31 cellular contexts compared by ENCODE assay signal in genomic region chr19:45396389-45397260, GRCh38. TPM values are rescaled to one million over a fixed set of nuclear protein-coding genes. Genes with fewer than 3 reads are reported as not detected.
DNase-seq lines count a peak whose midpoint lies in the region; ATAC-seq, FAIRE-seq and TF ChIP-seq lines count a peak whose summit lies in the region.
"Had no signal": no experiment of that assay in that cellular context is flagged by ENCODE, and none has a peak within 500 bp of the region (broad histone marks: within the 10 kb centered on the region; RNA-seq: fewer than 3 reads in every experiment).

No MANE protein-coding gene starts in this region.

- TF ChIP-seq CTCF in heart left ventricle (IDR thresholded peaks at IDR 0.05), result no peak
- TF ChIP-seq CTCF in K562 (IDR thresholded peaks at IDR 0.05 in 2 of 3, conservative IDR thresholded peaks at IDR 0.05 in 1 of 3; ENCODE audit: insufficient read depth in 2 of 3, low read depth in 1 of 3, low read length in 3 of 3), result no peak

- TF ChIP-seq RAD21 in K562 (CRISPR knock-in tag; conservative IDR thresholded peaks at IDR 0.05 in 1 of 2, IDR thresholded peaks at IDR 0.05 in 1 of 2), result no peak

- no peaks in the 10 kb centered on the region for H3K9me1 ChIP-seq in K562 (ENCODE audit: control insufficient read depth, insufficient read depth, low read length)

- peaks cover 0 to 25% (median 16%) of the 10 kb centered on the region in 12 donors for H3K4me1 ChIP-seq in heart left ventricle
- peaks cover 0 to 34% of the 10 kb centered on the region in 2 experiments; a peak in 3 of 5 replicates for H3K4me1 ChIP-seq in K562 (replicated peaks in 1 of 2; ENCODE audit: control insufficient read depth in 2 of 2, insufficient read depth in 2 of 2, low read length in 2 of 2)
- no peaks in the 10 kb centered on the region for H3K4me1 ChIP-seq in iPS-20b (ENCODE audit: insufficient read depth, low read length)
- H3K4me1 ChIP-seq: right lobe of liver had no signal

- peak; percentile 40 for DNase-seq in Right ventricle myocardium inferior (ENCODE audit: missing footprints)
- DNase-seq in heart left ventricle, result no peak
- peak in 1 of 4 experiments; percentile 5 for DNase-seq in K562 (ENCODE audit: extremely low read depth in 1 of 4, low spot score in 3 of 4)
- no peak for DNase-seq in H54 (ENCODE audit: insufficient read length, low spot score)
- no peak for DNase-seq in GDM1 (lab: John Stamatoyannopoulos, UW)
- no peak for DNase-seq in activated T-helper 2 cell treated with anti-CD3 and anti-CD28 coated beads, Interferon-gamma antibody, Interleukin-2, Interleukin-4, amounts not matched to agents 10 μg/mL and 5 μg/mL and 100 μg/mL, durations not matched to agents 14 hours and 24 hours and 36 hours (ENCODE audit: low spot score)
- DNase-seq: activated effector memory CD4-positive, alpha-beta T cell treated with anti-CD3 and anti-CD28 coated beads, Interleukin-2, amount 50 U/mL, for 16 hours; activated naive CD8-positive, alpha-beta T cell treated with anti-CD3 and anti-CD28 coated beads for 36 hours; activated T-cell treated with anti-CD3 and anti-CD28 coated beads for 4 hours; AML-193; CD4-positive, alpha-beta T cell; central memory CD4-positive, alpha-beta T cell; dermis blood vessel endothelial cell; hypothalamus; KBM-7; lower lobe of right lung; MG63; NCI-H1417 treated with DMSO at 0.1 percent for 48 hours; NCI-H2107; NCI-H446 treated with DMSO at 0.1 percent for 48 hours; right lobe of liver; SK-N-SH; stimulated activated CD4-positive, alpha-beta T cell treated with anti-CD3 and anti-CD28 coated beads, Interleukin-4, amount 100 ng/mL, for 4 hours; stimulated activated naive CD4-positive, alpha-beta T cell treated with Interleukin-2 at 50 U/mL for 16 hours had no signal

- no peak overlapping the region for H2AFZ ChIP-seq in K562 (ENCODE audit: low read depth, low read length)

- H3K9me3 ChIP-seq in heart left ventricle (no peaks in the 10 kb centered on the region), K562 (replicated peaks; ENCODE audit: control insufficient read depth, insufficient read depth, low read depth, low read length) (no peaks in the 10 kb centered on the region), iPS-20b (ENCODE audit: insufficient read depth, low read depth, low read length) (no peaks in the 10 kb centered on the region)
- H3K9me3 ChIP-seq: lower lobe of right lung, MG63, right lobe of liver, SK-N-SH, thoracic aorta had no signal

- WGBS in heart left ventricle, 4 donors, result 66 to 86% (median 74%) methylated on average over 41 to 84 of the region's 84 CpGs
- 94% methylated on average over 37 of the region's 84 CpGs for WGBS in K562 (ENCODE audit: insufficient coverage, low coverage, missing lambda C conversion rate)

- peaks cover 18% of the 10 kb centered on the region for H3K27me3 Mint-ChIP-seq in activated T-helper 2 cell treated with anti-CD3 and anti-CD28 coated beads, Interferon-gamma antibody, Interleukin-2, Interleukin-4, amounts not matched to agents 10 μg/mL and 5 μg/mL and 100 μg/mL, durations not matched to agents 14 hours and 24 hours and 36 hours (ENCODE audit: low read depth)

- POLR2A ChIA-PET in K562 (lab: Yijun Ruan, JAX), result interaction anchor here (0.7 to 1.3 kb wide), 2 partner anchors 10 to 224 kb away, joined by 3 read pairs; no protein-coding TSS in a partner anchor

- no peak overlapping the region for H3K27ac Mint-ChIP-seq in activated T-helper 2 cell treated with anti-CD3 and anti-CD28 coated beads, Interferon-gamma antibody, Interleukin-2, Interleukin-4, amounts not matched to agents 10 μg/mL and 5 μg/mL and 100 μg/mL, durations not matched to agents 14 hours and 24 hours and 36 hours
- H3K27ac Mint-ChIP-seq: activated naive CD8-positive, alpha-beta T cell treated with anti-CD3 and anti-CD28 coated beads for 36 hours; CD4-positive, alpha-beta T cell; T-helper 1 cell treated with Interleukin-12 subunit alpha and Interleukin-12 subunit beta and Interleukin-4 antibody, amounts not matched to agents 30 μg/mL and 1 μg/mL, for 36 hours had no signal

- TF ChIP-seq EP300 in K562 (IDR thresholded peaks at IDR 0.05; ENCODE audit: low read length), result no peak

- no peak overlapping the region for H3K4me3 ChIP-seq in heart left ventricle
- no peak overlapping the region for H3K4me3 ChIP-seq in K562
- H3K4me3 ChIP-seq in iPS-20b (ENCODE audit: low read length), result peak overlapping the region; percentile 54; the same call in 1 of the 2 replicates
- H3K4me3 ChIP-seq: lower lobe of right lung, MG63, right lobe of liver, thoracic aorta had no signal

- peaks cover 14% of the 10 kb centered on the region for H3K36me3 Mint-ChIP-seq in activated T-helper 2 cell treated with anti-CD3 and anti-CD28 coated beads, Interferon-gamma antibody, Interleukin-2, Interleukin-4, amounts not matched to agents 10 μg/mL and 5 μg/mL and 100 μg/mL, durations not matched to agents 14 hours and 24 hours and 36 hours (ENCODE audit: low read depth)
- H3K36me3 Mint-ChIP-seq: activated naive CD8-positive, alpha-beta T cell treated with anti-CD3 and anti-CD28 coated beads for 36 hours had no signal

- CTCF ChIA-PET in K562 (lab: Yijun Ruan, JAX; ENCODE audit: low intra/inter-chr PET ratio), result no interaction called here

- peaks cover 5% of the 10 kb centered on the region for H3K4me1 Mint-ChIP-seq in activated T-helper 2 cell treated with anti-CD3 and anti-CD28 coated beads, Interferon-gamma antibody, Interleukin-2, Interleukin-4, amounts not matched to agents 10 μg/mL and 5 μg/mL and 100 μg/mL, durations not matched to agents 14 hours and 24 hours and 36 hours (ENCODE audit: low read depth)

- no peaks in the 10 kb centered on the region for H3K9me3 Mint-ChIP-seq in activated T-helper 2 cell treated with anti-CD3 and anti-CD28 coated beads, Interferon-gamma antibody, Interleukin-2, Interleukin-4, amounts not matched to agents 10 μg/mL and 5 μg/mL and 100 μg/mL, durations not matched to agents 14 hours and 24 hours and 36 hours
- H3K9me3 Mint-ChIP-seq: activated naive CD8-positive, alpha-beta T cell treated with anti-CD3 and anti-CD28 coated beads for 36 hours; CD4-positive, alpha-beta T cell; T-helper 1 cell treated with Interleukin-12 subunit alpha and Interleukin-12 subunit beta and Interleukin-4 antibody, amounts not matched to agents 30 μg/mL and 1 μg/mL, for 36 hours had no signal

- no peak overlapping the region for H3K4me2 ChIP-seq in K562 (ENCODE audit: insufficient read depth, low read length)
- H3K4me2 ChIP-seq: SK-N-SH had no signal

- no peak overlapping the region for H3K4me3 Mint-ChIP-seq in activated T-helper 2 cell treated with anti-CD3 and anti-CD28 coated beads, Interferon-gamma antibody, Interleukin-2, Interleukin-4, amounts not matched to agents 10 μg/mL and 5 μg/mL and 100 μg/mL, durations not matched to agents 14 hours and 24 hours and 36 hours (ENCODE audit: low read depth)
- H3K4me3 Mint-ChIP-seq: activated naive CD8-positive, alpha-beta T cell treated with anti-CD3 and anti-CD28 coated beads for 36 hours; CD4-positive, alpha-beta T cell; T-helper 1 cell treated with Interleukin-12 subunit alpha and Interleukin-12 subunit beta and Interleukin-4 antibody, amounts not matched to agents 30 μg/mL and 1 μg/mL, for 36 hours had no signal

- H4K20me1 ChIP-seq in K562 (replicated peaks; ENCODE audit: control insufficient read depth, insufficient read depth, low read length), result no peaks in the 10 kb centered on the region

- H3K27ac ChIP-seq in heart left ventricle (no peak overlapping the region), K562 (ENCODE audit: extremely low read depth, low read depth, low read length) (no peak overlapping the region), iPS-20b (ENCODE audit: low read length) (no peak overlapping the region)
- H3K27ac ChIP-seq: lower lobe of right lung, right lobe of liver, thoracic aorta had no signal

- TF ChIP-seq POLR2A in heart left ventricle (IDR thresholded peaks at IDR 0.05) (no peak), K562 (conservative IDR thresholded peaks at IDR 0.05) (no peak), H54 (IDR thresholded peaks at IDR 0.05; ENCODE audit: low read depth, low read length) (no peak)

- FAIRE-seq in K562 (lab: Jason Lieb, UNC), result no peak
- no peak for FAIRE-seq in H54 (lab: Jason Lieb, UNC)
- FAIRE-seq: A204.1, urothelium cell line had no signal

- H3K36me3 ChIP-seq in heart left ventricle, result peaks cover 0 to 59% (median 22%) of the 10 kb centered on the region in 9 donors
- 0 out of 3 replicates have a peak, but pooled peaks cover 2% of the 10 kb centered on the region for H3K36me3 ChIP-seq in K562 (ENCODE audit: control insufficient read depth, insufficient read depth, low read length)
- no peaks in the 10 kb centered on the region for H3K36me3 ChIP-seq in iPS-20b (ENCODE audit: insufficient read depth, low read depth, low read length)
- H3K36me3 ChIP-seq: right lobe of liver had no signal

- H3K27me3 ChIP-seq in heart left ventricle (peaks cover 0 to 20% (median 0%) of the 10 kb centered on the region in 9 donors), K562 (ENCODE audit: control insufficient read depth in 2 of 2, insufficient read depth in 2 of 2, low read length in 2 of 2) (no peaks in the 10 kb centered on the region), iPS-20b (ENCODE audit: insufficient read depth, low read length) (peaks cover 36% of the 10 kb centered on the region; the same call in 1 of the 2 replicates)
- H3K27me3 ChIP-seq: MG63, right lobe of liver had no signal

- BruUV-seq in K562 (replicated peaks; lab: Mats Ljungman, UMichigan), result no TSS peak

- in situ Hi-C loops in K562 (cut with MboI), result no loop called here

- intact Hi-C loops in Right ventricle myocardium inferior (cut with DNase I) (no loop called here), heart left ventricle (cut with DNase I) (no loop called here), K562 (cut with micrococcal nuclease) (no loop called here)
- intact Hi-C loops in activated T-helper 2 cell treated with anti-CD3 and anti-CD28 coated beads, Interferon-gamma antibody, Interleukin-2, Interleukin-4, amounts not matched to agents 10 μg/mL and 5 μg/mL and 100 μg/mL, durations not matched to agents 14 hours and 24 hours and 36 hours (cut with micrococcal nuclease), result no loop called here

- ATAC-seq in Right ventricle myocardium inferior (no peak), heart left ventricle (no peak), K562 (no peak), HG02885 (IDR thresholded peaks at IDR 0.05; ENCODE audit: poor library complexity, unreplicated experiment) (no peak)
- ATAC-seq: lower lobe of right lung, right lobe of liver had no signal

- no peak overlapping the region for H3K9ac ChIP-seq in K562 (ENCODE audit: insufficient read depth in 1 of 2, low read depth in 2 of 2, low read length in 2 of 2)
- H3K9ac ChIP-seq in iPS-20b (ENCODE audit: low read depth, low read length), result no peak overlapping the region
- H3K9ac ChIP-seq: SK-N-SH had no signal

- no peaks in the 10 kb centered on the region; the same call in 2 of the 3 replicates for H3K79me2 ChIP-seq in K562 (ENCODE audit: control insufficient read depth, insufficient read depth, low read length)

RNA-seq across cellular contexts. Expression of gene PPP1R13L, which starts 8.2 kb away (rescaled TPM):
- 182 TPM for total RNA-seq in Right ventricle myocardium inferior
- 100 to 1,000 TPM in 7 of 9 donors, 10 to 100 TPM in 2; 92.3 to 400 (median 139) TPM for total RNA-seq in heart left ventricle
- polyA plus RNA-seq in heart left ventricle, result 100 to 1,000 TPM; 102 to 174 TPM
- 13.7 and 25.0 TPM in 2 replicates for total RNA-seq in K562 (2011; cell fraction: chromatin; rRNA removed; ENCODE audit: low replicate concordance)
- 14.5 and 17.6 TPM in 2 replicates for total RNA-seq in K562 (2011; cell fraction: nucleolus; rRNA removed)
- total RNA-seq in K562 (2011; cell fraction: nucleoplasm; rRNA removed), result 15.8 and 21.6 TPM in 2 replicates
- 2.3 TPM in 2 replicates for total RNA-seq in K562 (2014; rRNA removed)
- 0.84 and 1.0 TPM in 2 replicates for total RNA-seq in K562 (2014; rRNA removed; fragmentation: Illumina TruSeq; extraction: Trizol)
- total RNA-seq in K562 (2015; rRNA removed; fragmentation: Illumina TruSeq; extraction: Trizol), result 0.83 and 0.94 TPM in 2 replicates
- total RNA-seq in K562 (2021), result 4.5 and 6.7 TPM in 2 replicates
- 2.0 and 6.6 TPM in 2 replicates for polyA plus RNA-seq in K562 (2011; rRNA removed)
- 2.6 and 3.5 TPM in 2 replicates for polyA plus RNA-seq in K562 (2011; cell fraction: cytosol; rRNA removed)
- polyA plus RNA-seq in K562 (2011; cell fraction: nucleus; rRNA removed), result 16.5 and 21.1 TPM in 2 replicates
- polyA plus RNA-seq in K562 (2012), result 7.4 and 23.3 TPM in 2 replicates
- polyA plus RNA-seq in K562 (2014; fragmentation: Illumina TruSeq; extraction: Trizol), result 2.7 and 3.6 TPM in 2 replicates
- under 1 TPM; 0.32 to 0.82 TPM for polyA plus RNA-seq in K562 (2014; fragmentation: Nextera tagmentation; extraction: Ambion mirVana)
- polyA plus RNA-seq in K562 (2014; rRNA removed), result 1.7 and 3.7 TPM in 2 replicates
- polyA minus RNA-seq in K562 (2011; rRNA and poly(A)+ RNA removed), result 1.6 and 2.6 TPM in 2 replicates
- polyA minus RNA-seq in K562 (2011; cell fraction: cytosol; rRNA and poly(A)+ RNA removed), result 2.4 and 7.6 TPM in 2 replicates
- polyA minus RNA-seq in K562 (2011; cell fraction: nucleus; rRNA and poly(A)+ RNA removed), result 3.1 and 6.1 TPM in 2 replicates
- total RNA-seq in activated T-helper 2 cell treated with anti-CD3 and anti-CD28 coated beads, Interferon-gamma antibody, Interleukin-2, Interleukin-4, amounts not matched to agents 10 μg/mL and 5 μg/mL and 100 μg/mL, durations not matched to agents 14 hours and 24 hours and 36 hours, result 12.8 and 16.6 TPM in 2 replicates
- polyA plus RNA-seq: neural cell had no signal

RNA-seq across cellular contexts. Expression of gene POLR1G, which starts 9.8 kb away (rescaled TPM):
- total RNA-seq in Right ventricle myocardium inferior (8.5 TPM), heart left ventricle (10 to 100 TPM in 1 of 9 donors, 1 to 10 TPM in 8; 4.4 to 10.6 (median 6.9) TPM), K562 (2014; rRNA removed) (36.6 and 50.6 TPM in 2 replicates), K562 (2014; rRNA removed; fragmentation: Illumina TruSeq; extraction: Trizol) (19.7 and 22.7 TPM in 2 replicates), K562 (2015; rRNA removed; fragmentation: Illumina TruSeq; extraction: Trizol) (50.1 and 51.0 TPM in 2 replicates), K562 (2021) (27.4 and 32.1 TPM in 2 replicates)
- polyA plus RNA-seq in heart left ventricle (1 to 10 TPM; 6.7 to 8.5 TPM), K562 (2011; rRNA removed) (8.5 and 9.7 TPM in 2 replicates), K562 (2014; fragmentation: Illumina TruSeq; extraction: Trizol) (32.6 and 37.4 TPM in 2 replicates), K562 (2014; fragmentation: Nextera tagmentation; extraction: Ambion mirVana) (1 to 10 TPM; 3.0 to 6.4 TPM), K562 (2014; rRNA removed) (29.2 and 31.7 TPM in 2 replicates)
- total RNA-seq in K562 (2011; cell fraction: chromatin; rRNA removed; ENCODE audit: low replicate concordance), result 7.5 and 14.6 TPM in 2 replicates
- total RNA-seq in K562 (2011; cell fraction: nucleolus; rRNA removed), result 11.1 and 14.3 TPM in 2 replicates
- total RNA-seq in K562 (2011; cell fraction: nucleoplasm; rRNA removed), result 9.8 and 10.3 TPM in 2 replicates
- polyA plus RNA-seq in K562 (2011; cell fraction: cytosol; rRNA removed), result 11.0 and 17.1 TPM in 2 replicates
- 3.6 and 6.6 TPM in 2 replicates for polyA plus RNA-seq in K562 (2011; cell fraction: nucleus; rRNA removed)
- 5.1 and 14.9 TPM in 2 replicates for polyA plus RNA-seq in K562 (2012)
- polyA minus RNA-seq in K562 (2011; rRNA and poly(A)+ RNA removed), result 4.5 and 4.9 TPM in 2 replicates
- polyA minus RNA-seq in K562 (2011; cell fraction: cytosol; rRNA and poly(A)+ RNA removed), result 12.2 and 12.9 TPM in 2 replicates
- 3.0 and 3.8 TPM in 2 replicates for polyA minus RNA-seq in K562 (2011; cell fraction: nucleus; rRNA and poly(A)+ RNA removed)
- total RNA-seq in activated T-helper 2 cell treated with anti-CD3 and anti-CD28 coated beads, Interferon-gamma antibody, Interleukin-2, Interleukin-4, amounts not matched to agents 10 μg/mL and 5 μg/mL and 100 μg/mL, durations not matched to agents 14 hours and 24 hours and 36 hours, result 16.1 and 16.7 TPM in 2 replicates

RNA-seq across cellular contexts. Expression of gene ERCC2, which starts 26.3 kb away (rescaled TPM):
- total RNA-seq in Right ventricle myocardium inferior (12.7 TPM), heart left ventricle (10 to 100 TPM in 8 of 9 donors, 1 to 10 TPM in 1; 9.8 to 24.1 (median 13.9) TPM), K562 (2014; rRNA removed) (26.4 and 29.8 TPM in 2 replicates), K562 (2014; rRNA removed; fragmentation: Illumina TruSeq; extraction: Trizol) (12.0 and 15.0 TPM in 2 replicates), K562 (2015; rRNA removed; fragmentation: Illumina TruSeq; extraction: Trizol) (12.9 and 13.9 TPM in 2 replicates), K562 (2021) (55.9 and 57.7 TPM in 2 replicates)
- polyA plus RNA-seq in heart left ventricle (1 to 10 TPM; 5.8 to 8.4 TPM), K562 (2011; rRNA removed) (23.4 and 52.4 TPM in 2 replicates), K562 (2014; fragmentation: Illumina TruSeq; extraction: Trizol) (28.5 and 32.7 TPM in 2 replicates), K562 (2014; fragmentation: Nextera tagmentation; extraction: Ambion mirVana) (1 to 10 TPM; 2.2 to 2.4 TPM), K562 (2014; rRNA removed) (31.1 and 31.6 TPM in 2 replicates)
- total RNA-seq in K562 (2011; cell fraction: chromatin; rRNA removed; ENCODE audit: low replicate concordance), result 133 and 285 TPM in 2 replicates
- total RNA-seq in K562 (2011; cell fraction: nucleolus; rRNA removed), result 121 and 134 TPM in 2 replicates
- 92.9 and 95.2 TPM in 2 replicates for total RNA-seq in K562 (2011; cell fraction: nucleoplasm; rRNA removed)
- polyA plus RNA-seq in K562 (2011; cell fraction: cytosol; rRNA removed), result 23.5 and 48.2 TPM in 2 replicates
- 142 and 172 TPM in 2 replicates for polyA plus RNA-seq in K562 (2011; cell fraction: nucleus; rRNA removed)
- 37.7 and 45.1 TPM in 2 replicates for polyA plus RNA-seq in K562 (2012)
- polyA minus RNA-seq in K562 (2011; rRNA and poly(A)+ RNA removed), result 51.5 and 54.5 TPM in 2 replicates
- polyA minus RNA-seq in K562 (2011; cell fraction: cytosol; rRNA and poly(A)+ RNA removed), result 26.8 and 33.6 TPM in 2 replicates
- 37.0 and 57.0 TPM in 2 replicates for polyA minus RNA-seq in K562 (2011; cell fraction: nucleus; rRNA and poly(A)+ RNA removed)
- total RNA-seq in activated T-helper 2 cell treated with anti-CD3 and anti-CD28 coated beads, Interferon-gamma antibody, Interleukin-2, Interleukin-4, amounts not matched to agents 10 μg/mL and 5 μg/mL and 100 μg/mL, durations not matched to agents 14 hours and 24 hours and 36 hours, result 32.6 and 34.5 TPM in 2 replicates

RNA-seq across cellular contexts. Expression of gene ERCC1, which starts 27.1 kb away (rescaled TPM):
- total RNA-seq in Right ventricle myocardium inferior (166 TPM), heart left ventricle (100 to 1,000 TPM; 104 to 156 (median 121) TPM), K562 (2014; rRNA removed) (87.1 and 89.4 TPM in 2 replicates), K562 (2014; rRNA removed; fragmentation: Illumina TruSeq; extraction: Trizol) (31.1 and 37.7 TPM in 2 replicates), K562 (2015; rRNA removed; fragmentation: Illumina TruSeq; extraction: Trizol) (49.9 and 57.3 TPM in 2 replicates), K562 (2021) (75.1 and 75.5 TPM in 2 replicates)
- polyA plus RNA-seq in heart left ventricle (100 to 1,000 TPM; 120 to 294 TPM), K562 (2011; rRNA removed) (60.0 and 67.5 TPM in 2 replicates), K562 (2014; fragmentation: Illumina TruSeq; extraction: Trizol) (70.3 and 86.8 TPM in 2 replicates), K562 (2014; fragmentation: Nextera tagmentation; extraction: Ambion mirVana) (10 to 100 TPM in 1 of 2 experiments, 1 to 10 TPM in 1; 9.3 to 17.0 TPM), K562 (2014; rRNA removed) (92.6 and 95.8 TPM in 2 replicates)
- 39.0 and 101 TPM in 2 replicates for total RNA-seq in K562 (2011; cell fraction: chromatin; rRNA removed; ENCODE audit: low replicate concordance)
- 64.0 and 74.7 TPM in 2 replicates for total RNA-seq in K562 (2011; cell fraction: nucleolus; rRNA removed)
- 56.7 and 74.6 TPM in 2 replicates for total RNA-seq in K562 (2011; cell fraction: nucleoplasm; rRNA removed)
- polyA plus RNA-seq in K562 (2011; cell fraction: cytosol; rRNA removed), result 85.4 and 165 TPM in 2 replicates
- polyA plus RNA-seq in K562 (2011; cell fraction: nucleus; rRNA removed), result 90.3 and 164 TPM in 2 replicates
- 61.5 and 139 TPM in 2 replicates for polyA plus RNA-seq in K562 (2012)
- polyA minus RNA-seq in K562 (2011; rRNA and poly(A)+ RNA removed), result 19.6 and 33.4 TPM in 2 replicates
- polyA minus RNA-seq in K562 (2011; cell fraction: cytosol; rRNA and poly(A)+ RNA removed), result 57.8 and 74.6 TPM in 2 replicates
- 37.8 and 41.3 TPM in 2 replicates for polyA minus RNA-seq in K562 (2011; cell fraction: nucleus; rRNA and poly(A)+ RNA removed)
- total RNA-seq in activated T-helper 2 cell treated with anti-CD3 and anti-CD28 coated beads, Interferon-gamma antibody, Interleukin-2, Interleukin-4, amounts not matched to agents 10 μg/mL and 5 μg/mL and 100 μg/mL, durations not matched to agents 14 hours and 24 hours and 36 hours, result 114 and 118 TPM in 2 replicates

RNA-seq across cellular contexts. Expression of gene KLC3, which starts 56.1 kb away (rescaled TPM):
- total RNA-seq in Right ventricle myocardium inferior (not detected), heart left ventricle (under 1 TPM in 4 of 9 donors, not detected in 5; 0.12 to 0.69 (median 0.30) TPM), K562 (2014; rRNA removed) (1.2 and 1.3 TPM in 2 replicates), K562 (2014; rRNA removed; fragmentation: Illumina TruSeq; extraction: Trizol) (0.22 TPM in 1 of 2 replicates, not detected in the other), K562 (2015; rRNA removed; fragmentation: Illumina TruSeq; extraction: Trizol) (0.19 TPM in 1 of 2 replicates, not detected in the other), K562 (2021) (0.56 and 0.71 TPM in 2 replicates)
- polyA plus RNA-seq in heart left ventricle (under 1 TPM in 1 of 2 donors, not detected in 1; 0.32 TPM), K562 (2011; rRNA removed) (0.60 and 0.95 TPM in 2 replicates), K562 (2014; fragmentation: Illumina TruSeq; extraction: Trizol) (0.21 and 0.43 TPM in 2 replicates), K562 (2014; fragmentation: Nextera tagmentation; extraction: Ambion mirVana) (under 1 TPM in 1 of 2 experiments, not detected in 1; 0.03 TPM), K562 (2014; rRNA removed) (0.58 and 0.90 TPM in 2 replicates)
- total RNA-seq in K562 (2011; cell fraction: chromatin; rRNA removed; ENCODE audit: low replicate concordance), result 0.86 and 1.9 TPM in 2 replicates
- total RNA-seq in K562 (2011; cell fraction: nucleolus; rRNA removed), result 1.3 and 1.6 TPM in 2 replicates
- total RNA-seq in K562 (2011; cell fraction: nucleoplasm; rRNA removed), result 1.5 and 1.6 TPM in 2 replicates
- 0.80 and 1.6 TPM in 2 replicates for polyA plus RNA-seq in K562 (2011; cell fraction: cytosol; rRNA removed)
- 1.0 and 2.1 TPM in 2 replicates for polyA plus RNA-seq in K562 (2011; cell fraction: nucleus; rRNA removed)
- polyA plus RNA-seq in K562 (2012), result 0.55 and 0.86 TPM in 2 replicates
- polyA minus RNA-seq in K562 (2011; rRNA and poly(A)+ RNA removed), result 0.15 and 0.35 TPM in 2 replicates
- 1.0 TPM in 1 of 2 replicates, not detected in the other for polyA minus RNA-seq in K562 (2011; cell fraction: cytosol; rRNA and poly(A)+ RNA removed)
- polyA minus RNA-seq in K562 (2011; cell fraction: nucleus; rRNA and poly(A)+ RNA removed), result 0.22 TPM in 1 of 2 replicates, not detected in the other
- total RNA-seq in activated T-helper 2 cell treated with anti-CD3 and anti-CD28 coated beads, Interferon-gamma antibody, Interleukin-2, Interleukin-4, amounts not matched to agents 10 μg/mL and 5 μg/mL and 100 μg/mL, durations not matched to agents 14 hours and 24 hours and 36 hours, result 0.18 TPM in 1 of 2 replicates, not detected in the other
- total RNA-seq: activated naive CD8-positive, alpha-beta T cell treated with anti-CD3 and anti-CD28 coated beads for 36 hours; CD4-positive, alpha-beta T cell; thoracic aorta had no signal
- polyA plus RNA-seq: neural cell had no signal
